ENCODE assay signal across 17 cellular contexts in genomic region chr2:190670182-190670946, GRCh38. TPM values are rescaled to one million over a fixed set of nuclear protein-coding genes. Genes with fewer than 3 reads are reported as not detected.
DNase-seq lines count a peak whose midpoint lies in the region; ATAC-seq and TF ChIP-seq lines count a peak whose summit lies in the region.
"Had no signal": no experiment of that assay in that cellular context is flagged by ENCODE, and none has a peak within 500 bp of the region (broad histone marks: within the 10 kb centered on the region; RNA-seq: fewer than 3 reads in every experiment).

No MANE protein-coding gene starts in this region.

- H3K36me3 Mint-ChIP-seq in activated CD8-positive, alpha-beta memory T cell treated with anti-CD3 and anti-CD28 coated beads, Interleukin-2, amount 10 ng/mL, durations not matched to agents 7 days and 5 days, result peaks cover 54% of the 10 kb centered on the region

- peaks cover 47% of the 10 kb centered on the region for H3K4me1 Mint-ChIP-seq in activated CD8-positive, alpha-beta memory T cell treated with anti-CD3 and anti-CD28 coated beads, Interleukin-2, amount 10 ng/mL, durations not matched to agents 7 days and 5 days

- no peaks in the 10 kb centered on the region for H3K9me3 Mint-ChIP-seq in activated CD8-positive, alpha-beta memory T cell treated with anti-CD3 and anti-CD28 coated beads, Interleukin-2, amount 10 ng/mL, durations not matched to agents 7 days and 5 days (ENCODE audit: low read depth)

- no peaks in the 10 kb centered on the region for H3K4me1 ChIP-seq in mucosa of descending colon (ENCODE audit: low read depth)

- H3K27ac Mint-ChIP-seq in activated CD8-positive, alpha-beta memory T cell treated with anti-CD3 and anti-CD28 coated beads, Interleukin-2, amount 10 ng/mL, durations not matched to agents 7 days and 5 days, result peak overlapping the region; percentile 67
- H3K27ac Mint-ChIP-seq: activated T-helper 2 cell treated with anti-CD3 and anti-CD28 coated beads, Interferon-gamma antibody, Interleukin-2, Interleukin-4, amounts not matched to agents 10 μg/mL and 5 μg/mL and 100 μg/mL, durations not matched to agents 14 hours and 24 hours and 36 hours had no signal

- intact Hi-C loops in mucosa of descending colon (cut with DNase I, micrococcal nuclease), result no loop called here

- peak; percentile 44 for ATAC-seq in activated CD8-positive, alpha-beta memory T cell treated with anti-CD3 and anti-CD28 coated beads, Interleukin-2, amount 10 ng/mL, durations not matched to agents 7 days and 5 days
- peak; percentile 31 for ATAC-seq in GM21825 (IDR thresholded peaks at IDR 0.05; ENCODE audit: unreplicated experiment)
- ATAC-seq in HG03342 (IDR thresholded peaks at IDR 0.05; ENCODE audit: unreplicated experiment), result peak; percentile 65
- ATAC-seq in mucosa of descending colon, result no peak
- ATAC-seq: left ventricle myocardium superior had no signal

- H3K36me3 ChIP-seq in mucosa of descending colon (ENCODE audit: low read depth), result no peaks in the 10 kb centered on the region

- TF ChIP-seq CTCF in mucosa of descending colon (IDR thresholded peaks at IDR 0.05), result no peak

- CTCF ChIA-PET in activated CD8-positive, alpha-beta memory T cell treated with anti-CD3 and anti-CD28 coated beads, Interleukin-2, amount 10 ng/mL, durations not matched to agents 7 days and 5 days (lab: Charles Lee), result no interaction called here

- H3K4me3 Mint-ChIP-seq in activated CD8-positive, alpha-beta memory T cell treated with anti-CD3 and anti-CD28 coated beads, Interleukin-2, amount 10 ng/mL, durations not matched to agents 7 days and 5 days, result peak overlapping the region; percentile 17

- no peaks in the 10 kb centered on the region for H3K9me3 ChIP-seq in mucosa of descending colon
- H3K9me3 ChIP-seq: neutrophil, SJSA1 had no signal

- no peak overlapping the region for H3K4me3 ChIP-seq in mucosa of descending colon
- H3K4me3 ChIP-seq: hepatocyte, SJSA1 had no signal

- no peak for DNase-seq in activated CD8-positive, alpha-beta memory T cell treated with anti-CD3 and anti-CD28 coated beads, Interleukin-2, amount 10 ng/mL, durations not matched to agents 7 days and 5 days
- DNase-seq in activated CD8-positive, alpha-beta memory T cell treated with anti-CD3 and anti-CD28 coated beads, Interleukin-2, amount 50 U/mL, for 4 hours, result no peak
- DNase-seq in mucosa of descending colon (no peak), midbrain (lab: John Stamatoyannopoulos, UW) (no peak), NCI-H446 (lab: John Stamatoyannopoulos, UW) (no peak), SW480 (ENCODE audit: low spot score) (no peak)
- DNase-seq: ACHN, left ventricle myocardium superior, NCI-H1417 treated with DMSO at 0.1 percent for 48 hours, NCI-H748 treated with DMSO at 0.1 percent for 48 hours, small intestine had no signal

- H3K27me3 Mint-ChIP-seq in activated CD8-positive, alpha-beta memory T cell treated with anti-CD3 and anti-CD28 coated beads, Interleukin-2, amount 10 ng/mL, durations not matched to agents 7 days and 5 days, result no peaks in the 10 kb centered on the region

RNA-seq across cellular contexts. Expression of gene NAB1, which starts 21.5 kb away (rescaled TPM):
- 10 to 100 TPM; 36.8 to 38.4 TPM for total RNA-seq in activated CD8-positive, alpha-beta memory T cell treated with anti-CD3 and anti-CD28 coated beads, Interleukin-2, amount 10 ng/mL, durations not matched to agents 7 days and 5 days
- total RNA-seq in mucosa of descending colon, result 10 to 100 TPM; 23.4 to 55.0 (median 28.9) TPM
